In the genomic region with DNA sequence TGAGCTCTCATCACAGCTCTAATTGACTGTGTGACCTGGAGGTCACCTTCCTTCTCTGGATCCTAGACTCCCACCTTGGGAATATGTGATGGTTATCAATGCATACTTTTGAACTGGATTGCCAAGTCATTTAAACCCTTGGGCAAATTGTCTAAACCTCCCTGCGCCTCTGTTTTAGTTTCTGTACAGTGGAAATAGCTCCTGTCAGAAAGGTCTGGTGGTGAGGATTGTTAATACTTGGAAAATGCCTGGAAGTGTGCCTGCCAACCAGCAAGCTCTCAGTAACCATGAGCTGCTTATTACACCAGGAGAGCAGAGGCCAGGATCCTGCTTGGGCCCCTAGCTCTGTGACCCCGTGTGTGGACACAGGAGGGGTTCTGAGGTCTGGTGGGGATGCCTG, we compare ENCODE assay signal across 14 cellular contexts.
DNase-seq lines count a peak whose midpoint lies in the region; ATAC-seq lines count a peak whose summit lies in the region.
"Had no signal": no experiment of that assay in that cellular context is flagged by ENCODE, and none has a peak within 500 bp of the region (broad histone marks: within the 10 kb centered on the region; RNA-seq: fewer than 3 reads in every experiment).

No MANE protein-coding gene starts in this region.

- H3K9ac ChIP-seq in GM23248 (peak overlapping the region; percentile 17; the same call in 1 of the 2 replicates), iPS-15b (ENCODE audit: low read depth, low read length) (no peak overlapping the region), skeletal muscle tissue (ENCODE audit: low read depth in 1 of 3, low read length in 3 of 3) (no peak overlapping the region)

- intact Hi-C loops in posterior vena cava (cut with DNase I): no loop called here

- ATAC-seq in GM19467 (IDR thresholded peaks at IDR 0.05; ENCODE audit: unreplicated experiment): no peak
- ATAC-seq: activated CD8-positive, alpha-beta T cell treated with anti-CD3 and anti-CD28 coated beads, Interleukin-2, amount 10 ng/mL, durations not matched to agents 7 days and 5 days; stimulated activated naive CD8-positive, alpha-beta T cell treated with anti-CD3 and anti-CD28 coated beads, Interleukin-15, Interleukin-2, amounts not matched to agents 100 U/mL and 50 U/mL, for 24 hours had no signal

- H3K27me3 ChIP-seq in GM23248 (replicated peaks; ENCODE audit: insufficient read depth): no peaks in the 10 kb centered on the region
- peaks cover 33% of the 10 kb centered on the region for H3K27me3 ChIP-seq in iPS-15b (ENCODE audit: control insufficient read depth, insufficient read depth, low read length)
- H3K27me3 ChIP-seq in skeletal muscle tissue (ENCODE audit: control insufficient read depth in 3 of 3, insufficient read depth in 3 of 3, low read length in 3 of 3): no peaks in the 10 kb centered on the region

- H3K4me3 ChIP-seq in GM23248 (no peak overlapping the region), iPS-15b (ENCODE audit: low read depth, low read length) (peak overlapping the region; percentile 15), skeletal muscle tissue (ENCODE audit: low read length in 3 of 3) (no peak overlapping the region)

- no peaks in the 10 kb centered on the region; the same call in 1 of the 2 replicates for H3K36me3 ChIP-seq in GM23248 (ENCODE audit: low read depth)
- H3K36me3 ChIP-seq in iPS-15b (ENCODE audit: control insufficient read depth, insufficient read depth, low read length): no peaks in the 10 kb centered on the region
- H3K36me3 ChIP-seq in skeletal muscle tissue (ENCODE audit: control insufficient read depth in 3 of 3, insufficient read depth in 3 of 3, low read length in 3 of 3): peaks cover 0 to 7% (median 3%) of the 10 kb centered on the region in 3 donors

- 78 to 79% methylated on average over 2 of the region's 2 CpGs for WGBS in GM23248 (ENCODE audit: low coverage in 1 of 2, low lambda C conversion rate in 2 of 2, missing lambda C conversion rate in 2 of 2), 2 experiments

- no peak overlapping the region for H3K4me2 ChIP-seq in GM23248 (ENCODE audit: unreplicated experiment)

- H3F3A ChIP-seq in GM23248 (ENCODE audit: insufficient read depth): peaks cover 44% of the 10 kb centered on the region

- in situ Hi-C loops in GM23248 (cut with MboI): no loop called here

- H3K9me2 ChIP-seq in GM23248 (ENCODE audit: insufficient read depth): no peaks in the 10 kb centered on the region

- H4K20me1 ChIP-seq in GM23248 (ENCODE audit: insufficient read depth): no peaks in the 10 kb centered on the region

- H3K27ac ChIP-seq in GM23248: peak overlapping the region; percentile 63
- peak overlapping the region; percentile 42 for H3K27ac ChIP-seq in skeletal muscle tissue (ENCODE audit: low read depth, low read length)

- H2AFZ ChIP-seq in GM23248: no peak overlapping the region

- H3K4me1 ChIP-seq in GM23248 (ENCODE audit: insufficient read depth) (peaks cover 45% of the 10 kb centered on the region), iPS-15b (ENCODE audit: control insufficient read depth, insufficient read depth, low read length) (peaks cover 49% of the 10 kb centered on the region), skeletal muscle tissue (ENCODE audit: control insufficient read depth in 3 of 3, insufficient read depth in 3 of 3, low read length in 3 of 3) (peaks cover 50 to 53% (median 50%) of the 10 kb centered on the region in 3 donors)

- DNase-seq in GM23248 (peak; percentile 54), astrocyte of the hippocampus (ENCODE audit: low read depth, low spot score) (peak; percentile 72), NCI-H187 treated with DMSO at 0.1 percent for 48 hours (lab: John Stamatoyannopoulos, UW) (no peak), posterior vena cava (ENCODE audit: low spot score) (no peak), COLO668 (lab: John Stamatoyannopoulos, UW; ENCODE audit: unreplicated experiment) (no peak)
- DNase-seq: activated CD8-positive, alpha-beta T cell treated with anti-CD3 and anti-CD28 coated beads, Interleukin-2, amount 10 ng/mL, durations not matched to agents 7 days and 5 days; kidney glomerular epithelial cell; NCI-H446; occipital lobe; T-helper 9 cell had no signal

- H3K9me3 ChIP-seq in GM23248 (ENCODE audit: low read depth): no peaks in the 10 kb centered on the region
- no peaks in the 10 kb centered on the region for H3K9me3 ChIP-seq in iPS-15b (ENCODE audit: control insufficient read depth, insufficient read depth, low read length)
- no peaks in the 10 kb centered on the region for H3K9me3 ChIP-seq in skeletal muscle tissue (ENCODE audit: control insufficient read depth in 3 of 3, low read length in 3 of 3)

- H3K79me2 ChIP-seq in GM23248 (ENCODE audit: insufficient read depth): peaks cover 40% of the 10 kb centered on the region

Comparison
In these comparisons a context has a peak if more than half of its experiments do, and no peak if none do; other contexts are left out.
1. DNase-seq: peak in GM23248 (single experiment) and astrocyte of the hippocampus (single experiment); none in NCI-H187 treated with DMSO at 0.1 percent for 48 hours (single experiment), posterior vena cava (single experiment) and COLO668 (single experiment).